ENCODE assay signal across 8 cellular contexts in the genomic region with DNA sequence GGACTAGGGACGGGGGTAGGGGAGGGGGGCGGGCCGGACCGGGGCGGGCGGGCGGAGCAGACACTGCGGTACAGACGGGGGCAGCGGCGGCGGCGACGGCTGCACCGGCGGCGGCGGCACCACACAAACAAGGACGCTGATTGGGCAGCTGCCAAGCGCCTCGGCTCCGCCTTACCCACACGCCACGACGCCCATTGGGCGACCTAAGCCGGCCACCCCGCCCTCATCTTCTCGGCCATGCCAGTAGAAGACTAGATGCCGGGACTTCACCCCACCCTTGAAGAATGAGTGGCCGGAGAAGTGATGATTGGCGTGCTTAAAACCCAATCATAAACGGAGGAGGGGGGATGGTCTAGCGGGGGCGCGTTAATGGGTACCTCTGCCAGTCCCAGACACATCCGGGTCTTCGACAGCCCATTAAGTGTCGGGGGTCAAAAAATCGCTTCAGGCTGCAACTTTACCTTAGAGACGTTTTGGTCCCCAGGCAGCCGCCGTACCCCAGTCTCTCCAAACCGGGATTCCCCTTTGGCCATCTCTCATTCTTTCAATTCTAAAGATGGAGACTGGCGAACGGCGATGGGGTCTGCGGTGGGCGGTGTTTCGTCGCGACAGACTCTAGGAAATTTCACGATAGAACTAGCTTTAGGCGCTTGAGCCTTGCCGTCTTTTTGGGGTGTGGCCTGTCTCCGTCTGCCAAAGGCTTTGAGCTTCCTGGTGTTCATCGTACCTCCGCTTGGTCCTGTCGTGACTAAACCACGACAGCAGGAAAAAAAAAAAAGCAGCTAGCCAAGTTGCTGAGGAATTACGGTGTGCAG.
DNase-seq lines count a peak whose midpoint lies in the region; ATAC-seq and TF ChIP-seq lines count a peak whose summit lies in the region.

Gene GATAD2B (minus strand): TSS at position 135 of the 815 bp plus-strand sequence. CDS start 94,625 bp downstream, outside the sequence.

- peak; percentile 99 for DNase-seq in AML-193 (lab: John Stamatoyannopoulos, UW)
- peak; percentile 99 for DNase-seq in NCI-H510A treated with DMSO at 0.1 percent for 48 hours (lab: John Stamatoyannopoulos, UW)
- peak; percentile 96 to 98 for DNase-seq in activated CD4-positive, alpha-beta T cell treated with anti-CD3 and anti-CD28 coated beads for 24 hours (ENCODE audit: low read depth in 2 of 2)
- peak; percentile 100 for DNase-seq in choroid plexus epithelial cell (ENCODE audit: low read depth)
- peak; percentile 97 for DNase-seq in kidney glomerular epithelial cell (lab: John Stamatoyannopoulos, UW)
- peak; percentile 89 to 99 for DNase-seq in stimulated activated CD4-positive, alpha-beta T cell treated with anti-CD3 and anti-CD28 coated beads, Interleukin-1b, Interleukin-23, amount 100 ng/mL, for 1 hour (ENCODE audit: low read depth in 2 of 2)

- no peak for TF ChIP-seq CTCF in choroid plexus epithelial cell (conservative IDR thresholded peaks at IDR 0.05; ENCODE audit: low read depth, low read length)

- peak; percentile 93 for ATAC-seq in HG03439 (IDR thresholded peaks at IDR 0.05; ENCODE audit: unreplicated experiment)

- TF ChIP-seq POLR2A in GM19193 (IDR thresholded peaks at IDR 0.05; ENCODE audit: extremely low read depth, insufficient read depth, insufficient read length): peak; percentile 88

- H3K4me3 ChIP-seq in choroid plexus epithelial cell (ENCODE audit: low read depth, low read length): peak within 1 kb of the TSS; percentile 95

Comparison
In these comparisons a context has a peak if more than half of its experiments do, and no peak if none do; other contexts are left out.
1. Peak in every context shown above with its lines: DNase-seq, ATAC-seq and H3K4me3 ChIP-seq.